Comparison of ENCODE assay signal across 1 cellular context in genomic region chr5:96626956-96627355, GRCh38.
A peak's percentile ranks its signal among the peaks of the same experiment; 100 is the strongest.
TF ChIP-seq lines count a peak whose summit lies in the region.

No MANE protein-coding gene starts in this region.

TF ChIP-seq in SK-N-SH, 30 proteins besides CTCF, POLR2A, EP300 and RAD21 (continued from another document):
- peak; percentile 66; the same call in 1 of the 2 replicates for TF ChIP-seq TEAD4 (IDR thresholded peaks at IDR 0.05; ENCODE audit: borderline replicate concordance, insufficient read depth)
- no peak for TF ChIP-seq TAF1 (IDR thresholded peaks at IDR 0.05; ENCODE audit: borderline replicate concordance, low read depth, low read length)
- TF ChIP-seq POLR2AphosphoS5 (IDR thresholded peaks at IDR 0.05; ENCODE audit: low read depth, low read length): no peak; the same call in 1 of the 2 replicates
- TF ChIP-seq SMC3 (IDR thresholded peaks at IDR 0.05; ENCODE audit: low read depth, low read length): no peak
- TF ChIP-seq NFIC (IDR thresholded peaks at IDR 0.05; ENCODE audit: borderline replicate concordance): no peak
- TF ChIP-seq ELF1 (IDR thresholded peaks at IDR 0.05): 0 out of 2 replicates have a peak, but pooled peaks have one; percentile 8
- TF ChIP-seq REST (IDR thresholded peaks at IDR 0.05; ENCODE audit: low read depth, low read length): no peak
- no peak for TF ChIP-seq JUND (IDR thresholded peaks at IDR 0.05)
- TF ChIP-seq FOSL2 (IDR thresholded peaks at IDR 0.05; ENCODE audit: borderline replicate concordance, low read depth): peak; percentile 28; the same call in 1 of the 2 replicates
- peak; percentile 35; the same call in 1 of the 2 replicates for TF ChIP-seq TCF12 (IDR thresholded peaks at IDR 0.05)
- TF ChIP-seq FOXJ3 (CRISPR knock-in tag; IDR thresholded peaks at IDR 0.05): no peak
